ENCODE assay signal across 27 cellular contexts in the genomic region with DNA sequence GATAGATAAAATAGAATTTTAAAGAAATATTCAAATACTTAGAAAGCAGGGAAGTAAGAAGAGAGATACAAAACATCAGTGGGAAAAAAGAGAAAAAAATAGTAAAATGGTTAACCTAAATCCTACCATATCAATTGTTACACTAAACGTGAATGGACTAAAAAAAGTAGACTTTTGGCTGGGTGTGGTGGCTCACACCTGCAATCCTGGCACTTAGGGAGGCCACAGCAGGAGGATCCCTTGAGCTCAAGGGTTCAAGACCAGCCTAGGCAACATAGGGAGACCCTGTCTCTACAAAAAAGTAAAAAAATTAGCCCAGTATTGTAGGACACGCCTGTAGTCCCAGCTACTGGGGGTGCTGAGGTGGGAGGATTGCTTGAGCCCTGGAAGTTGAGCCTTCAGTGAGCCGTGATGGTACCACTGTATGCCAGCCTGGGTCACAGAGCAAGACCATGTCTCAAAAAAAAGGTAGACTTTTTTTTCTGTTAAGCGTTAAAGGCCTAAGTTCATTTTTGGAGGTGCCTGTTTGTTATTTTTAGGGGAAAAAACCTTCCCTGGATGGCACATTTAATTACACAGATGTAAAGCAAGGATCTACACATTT.
"Had no signal": no experiment of that assay in that cellular context is flagged by ENCODE, and none has a peak within 500 bp of the region (broad histone marks: within the 10 kb centered on the region; RNA-seq: fewer than 3 reads in every experiment).

No MANE protein-coding gene starts in this region.

- DNase-seq: activated CD4-positive, alpha-beta memory T cell treated with anti-CD3 and anti-CD28 coated beads, Interleukin-2, amount 10 ng/mL, durations not matched to agents 7 days and 5 days; activated CD4-positive, alpha-beta T cell treated with anti-CD3 and anti-CD28 coated beads for 1 hour; activated CD4-positive, alpha-beta T cell treated with anti-CD3 and anti-CD28 coated beads for 4 hours; activated CD4-positive, alpha-beta T cell treated with anti-CD3 and anti-CD28 coated beads, Interleukin-2, amount 10 ng/mL, durations not matched to agents 7 days and 5 days; activated CD4-positive, alpha-beta T cell treated with anti-CD3 and anti-CD28 coated beads, Interleukin-2, amount 50 U/mL, for 4 hours; activated CD8-positive, alpha-beta memory T cell treated with anti-CD3 and anti-CD28 coated beads, Interleukin-2, amount 50 U/mL, for 48 hours; activated effector memory CD4-positive, alpha-beta T cell treated with Interleukin-2 at 50 U/mL for 16 hours; activated gamma-delta T cell treated with Interleukin-2 at 50 U/mL for 16 hours; activated naive CD4-positive, alpha-beta T cell treated with anti-CD3 and anti-CD28 coated beads, Interleukin-2, amount 50 U/mL, for 16 hours; activated naive CD4-positive, alpha-beta T cell treated with Interleukin-2 at 50 U/mL for 16 hours; activated T-cell treated with anti-CD3 and anti-CD28 coated beads for 4 hours; activated T-cell treated with anti-CD3 and anti-CD28 coated beads, Interleukin-2, amount 50 U/mL, for 24 hours; activated T-cell treated with anti-CD3 and anti-CD28 coated beads, Interleukin-2, amount 50 U/mL, for 72 hours; adrenal gland; amygdala; aorta; body of pancreas; caudate nucleus; cortex of kidney; dermis blood vessel endothelial cell; effector CD4-positive, alpha-beta T cell; foreskin fibroblast; head of caudate nucleus; T-helper 2 cell had no signal

- H3K27me3 Mint-ChIP-seq: activated CD4-positive, alpha-beta memory T cell treated with anti-CD3 and anti-CD28 coated beads, Interleukin-2, amount 10 ng/mL, durations not matched to agents 7 days and 5 days; activated CD4-positive, alpha-beta T cell treated with anti-CD3 and anti-CD28 coated beads, Interleukin-2, amount 10 ng/mL, durations not matched to agents 7 days and 5 days; activated naive CD8-positive, alpha-beta T cell; activated T-cell treated with anti-CD3 and anti-CD28 coated beads, Interleukin-2, amount 50 U/mL, for 24 hours; activated T-helper 17 cell treated with anti-CD3 and anti-CD28 coated beads, Interleukin-2, amount 50 U/mL, for 72 hours had no signal

- H3K4me3 Mint-ChIP-seq: activated CD4-positive, alpha-beta memory T cell treated with anti-CD3 and anti-CD28 coated beads, Interleukin-2, amount 10 ng/mL, durations not matched to agents 7 days and 5 days; activated CD4-positive, alpha-beta T cell treated with anti-CD3 and anti-CD28 coated beads, Interleukin-2, amount 10 ng/mL, durations not matched to agents 7 days and 5 days; activated naive CD8-positive, alpha-beta T cell; activated T-cell treated with anti-CD3 and anti-CD28 coated beads, Interleukin-2, amount 50 U/mL, for 24 hours; activated T-cell treated with anti-CD3 and anti-CD28 coated beads, Interleukin-2, amount 50 U/mL, for 72 hours; activated T-helper 17 cell treated with anti-CD3 and anti-CD28 coated beads, Interleukin-2, amount 50 U/mL, for 72 hours had no signal

- H3K9me3 ChIP-seq: adrenal gland had no signal

- H3K4me3 ChIP-seq: adrenal gland, body of pancreas had no signal

- H3K27me3 ChIP-seq: adrenal gland, body of pancreas had no signal

- H3K27ac ChIP-seq: adrenal gland, body of pancreas had no signal

- H3K27ac Mint-ChIP-seq: activated CD4-positive, alpha-beta memory T cell treated with anti-CD3 and anti-CD28 coated beads, Interleukin-2, amount 10 ng/mL, durations not matched to agents 7 days and 5 days; activated CD4-positive, alpha-beta T cell treated with anti-CD3 and anti-CD28 coated beads, Interleukin-2, amount 10 ng/mL, durations not matched to agents 7 days and 5 days; activated naive CD8-positive, alpha-beta T cell; activated T-cell treated with anti-CD3 and anti-CD28 coated beads, Interleukin-2, amount 50 U/mL, for 24 hours; activated T-cell treated with anti-CD3 and anti-CD28 coated beads, Interleukin-2, amount 50 U/mL, for 72 hours; activated T-helper 17 cell treated with anti-CD3 and anti-CD28 coated beads, Interleukin-2, amount 50 U/mL, for 72 hours had no signal

- H3K4me1 ChIP-seq: adrenal gland had no signal

- ATAC-seq: activated T-cell treated with anti-CD3 and anti-CD28 coated beads, Interleukin-2, amount 50 U/mL, for 72 hours; activated T-helper 17 cell treated with anti-CD3 and anti-CD28 coated beads, Interleukin-2, amount 50 U/mL, for 72 hours; body of pancreas; esophagus mucosa had no signal

- H3K36me3 Mint-ChIP-seq: activated naive CD8-positive, alpha-beta T cell had no signal

- H3K36me3 ChIP-seq: adrenal gland had no signal

- H3K9me3 Mint-ChIP-seq: activated CD4-positive, alpha-beta memory T cell treated with anti-CD3 and anti-CD28 coated beads, Interleukin-2, amount 10 ng/mL, durations not matched to agents 7 days and 5 days; activated T-helper 17 cell treated with anti-CD3 and anti-CD28 coated beads, Interleukin-2, amount 50 U/mL, for 72 hours had no signal
